In genomic region chr16:77353587-77354263, GRCh38 we compare ENCODE assay signal across 17 cellular contexts.
"Had no signal": no experiment of that assay in that cellular context is flagged by ENCODE, and none has a peak within 500 bp of the region (broad histone marks: within the 10 kb centered on the region; RNA-seq: fewer than 3 reads in every experiment).

No MANE protein-coding gene starts in this region.

- H3K27me3 ChIP-seq: adrenal gland, esophagus muscularis mucosa, gastroesophageal sphincter, right atrium auricular region, tibial nerve, vagina had no signal

- H3K27ac ChIP-seq: adrenal gland, esophagus muscularis mucosa, gastroesophageal sphincter, heart left ventricle, prostate gland, right atrium auricular region, tibial nerve, vagina had no signal

- H3K4me3 ChIP-seq: adrenal gland, esophagus muscularis mucosa, gastroesophageal sphincter, heart left ventricle, mucosa of descending colon, prostate gland, right atrium auricular region, tibial nerve, vagina had no signal

- H3K36me3 ChIP-seq: adrenal gland, esophagus muscularis mucosa, gastroesophageal sphincter, heart left ventricle, prostate gland, right atrium auricular region, tibial nerve, vagina had no signal

- H3K9me3 ChIP-seq: adrenal gland, esophagus muscularis mucosa, gastroesophageal sphincter, heart left ventricle, mucosa of descending colon, prostate gland, right atrium auricular region, tibial nerve, vagina had no signal

- DNase-seq: activated CD4-positive, alpha-beta T cell treated with anti-CD3 and anti-CD28 coated beads, Interleukin-2, amount 50 U/mL, for 48 hours; activated gamma-delta T cell treated with Interleukin-2 at 50 U/mL for 16 hours; activated T-cell treated with anti-CD3 and anti-CD28 coated beads for 4 hours; adrenal gland; effector CD8-positive, alpha-beta T cell; heart left ventricle; left ventricle myocardium superior; mucosa of descending colon; naive B cell; stimulated activated naive CD8-positive, alpha-beta T cell treated with anti-CD3 and anti-CD28 coated beads, Interleukin-15, Interleukin-2, amounts not matched to agents 100 U/mL and 50 U/mL, for 24 hours; substantia nigra had no signal

- H3K4me1 ChIP-seq: adrenal gland, esophagus muscularis mucosa, gastroesophageal sphincter, heart left ventricle, prostate gland, right atrium auricular region, tibial nerve had no signal
